In the genomic region with DNA sequence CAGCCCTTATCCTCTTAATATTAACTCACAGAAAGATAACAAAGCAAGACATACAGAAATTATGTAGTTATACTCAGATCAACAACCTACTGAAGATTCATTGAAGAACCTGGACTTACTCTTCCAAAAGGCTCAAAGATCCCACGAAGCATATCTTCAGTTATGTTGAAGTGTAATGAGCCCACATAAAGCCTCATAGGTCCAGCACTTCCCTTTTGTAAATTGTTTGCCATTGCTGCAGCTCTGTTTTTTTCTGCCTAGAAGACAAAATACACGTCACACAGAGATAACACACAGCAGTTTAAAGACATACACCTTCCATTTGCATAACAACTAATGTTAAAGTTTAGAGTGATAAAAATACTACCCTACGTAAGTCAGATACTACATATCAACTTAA, we compare ENCODE assay signal across 1 cellular context.
TF ChIP-seq lines count a peak whose summit lies in the region.

No MANE protein-coding gene starts in this region.

TF ChIP-seq in HCT116, 20 proteins besides CTCF, POLR2A, EP300 and RAD21:
- TF ChIP-seq YY1 (IDR thresholded peaks at IDR 0.05; ENCODE audit: extremely low read depth, insufficient replicate concordance, low read depth, low read length) (no peak), SP1 (IDR thresholded peaks at IDR 0.05; ENCODE audit: low read depth) (no peak), POLR2AphosphoS5 (IDR thresholded peaks at IDR 0.05; ENCODE audit: low read depth, low read length) (no peak), SIN3A (IDR thresholded peaks at IDR 0.05; ENCODE audit: low read depth) (no peak), REST (IDR thresholded peaks at IDR 0.05; ENCODE audit: low read depth) (no peak), EZH2phosphoT487 (IDR thresholded peaks at IDR 0.05; ENCODE audit: borderline replicate concordance) (no peak), CEBPB (IDR thresholded peaks at IDR 0.05; ENCODE audit: low read depth) (no peak), MAX (IDR thresholded peaks at IDR 0.05) (no peak), CBX3 (IDR thresholded peaks at IDR 0.05; ENCODE audit: low read depth) (no peak), JUND (IDR thresholded peaks at IDR 0.05) (no peak), TCF7L2 (IDR thresholded peaks at IDR 0.05; ENCODE audit: borderline replicate concordance, extremely low read depth, insufficient read depth, insufficient read length) (no peak), EGR1 (IDR thresholded peaks at IDR 0.05; ENCODE audit: low read depth) (no peak), ZFX (IDR thresholded peaks at IDR 0.05) (no peak)
